17 cellular contexts compared by ENCODE assay signal in the genomic region with DNA sequence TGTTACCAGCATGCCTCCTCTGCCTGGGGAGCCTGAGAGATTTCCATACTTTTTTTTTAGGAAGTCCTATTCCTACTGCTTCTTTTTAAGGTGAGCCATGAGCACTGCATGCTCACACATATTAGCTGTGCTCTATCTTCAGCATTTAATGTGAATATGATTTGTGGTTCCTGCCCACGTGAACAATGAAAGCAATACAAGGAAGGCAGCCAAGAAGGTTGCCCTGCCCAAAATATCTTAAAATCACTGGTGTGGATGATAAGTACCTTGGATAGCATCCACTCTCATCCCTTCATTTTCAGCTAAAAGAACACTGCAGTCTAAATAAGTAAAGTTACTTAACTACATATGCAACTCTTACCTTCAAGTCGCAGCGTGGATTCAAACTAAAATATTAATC.
DNase-seq lines count a peak whose midpoint lies in the region; ATAC-seq and TF ChIP-seq lines count a peak whose summit lies in the region.
"Had no signal": no experiment of that assay in that cellular context is flagged by ENCODE, and none has a peak within 500 bp of the region (broad histone marks: within the 10 kb centered on the region; RNA-seq: fewer than 3 reads in every experiment).

No MANE protein-coding gene starts in this region.

- H3K36me3 Mint-ChIP-seq in natural killer cell: peaks cover 11% of the 10 kb centered on the region
- H3K36me3 Mint-ChIP-seq: CD8-positive, alpha-beta T cell had no signal

- H3K4me1 Mint-ChIP-seq in natural killer cell: no peaks in the 10 kb centered on the region
- H3K4me1 Mint-ChIP-seq: B cell had no signal

- H3K9me3 Mint-ChIP-seq in natural killer cell: peaks cover 3 to 4% of the 10 kb centered on the region in 2 donors

- H3K9me3 ChIP-seq in HEK293 (ENCODE audit: control insufficient read depth, insufficient read depth, low read depth, low read length): no peaks in the 10 kb centered on the region
- H3K9me3 ChIP-seq: BLaER1 treated with 17β-estradiol and CSF1 and Interleukin-3, amounts not matched to agents 10 nM and 100 nM had no signal

- intact Hi-C loops in natural killer cell (cut with micrococcal nuclease): no loop called here

- no peak overlapping the region for H3K27ac ChIP-seq in HEK293 (ENCODE audit: extremely low read depth, low read depth, low read length)
- H3K27ac ChIP-seq: BLaER1 treated with 17β-estradiol and CSF1 and Interleukin-3, amounts not matched to agents 10 nM and 100 nM had no signal

- DNase-seq in G401 (ENCODE audit: low spot score): peak; percentile 62
- DNase-seq in cerebellum (ENCODE audit: low spot score): peak; percentile 35
- DNase-seq in renal cortical epithelial cell (ENCODE audit: low read depth): peak; percentile 9
- DNase-seq in natural killer cell: no peak
- DNase-seq in NCI-H82 treated with DMSO at 0.1 percent for 48 hours (lab: John Stamatoyannopoulos, UW; ENCODE audit: unreplicated experiment): no peak
- DNase-seq: Calu3; CD8-positive, alpha-beta T cell; DMS79 treated with DMSO at 0.1 percent for 48 hours; GOT3; H7; IMR-90 had no signal

- no peak for TF ChIP-seq CTCF in HEK293 (tag by site-specific recombination; IDR thresholded peaks at IDR 0.05)
- TF ChIP-seq CTCF in natural killer cell (IDR thresholded peaks at IDR 0.05): no peak

- no peaks in the 10 kb centered on the region for H3K4me1 ChIP-seq in HEK293 (ENCODE audit: control insufficient read depth, insufficient read depth, low read length)
- H3K4me1 ChIP-seq: BLaER1 treated with 17β-estradiol and CSF1 and Interleukin-3, amounts not matched to agents 10 nM and 100 nM had no signal

- H3K27ac Mint-ChIP-seq in natural killer cell: no peak overlapping the region
- H3K27ac Mint-ChIP-seq: B cell; CD8-positive, alpha-beta T cell had no signal

- POLR2A ChIA-PET in HEK293 (lab: Yijun Ruan, JAX): no interaction called here

- H3K4me3 ChIP-seq in HEK293 (ENCODE audit: low read depth, low read length): no peak overlapping the region
- H3K4me3 ChIP-seq: BLaER1 treated with 17β-estradiol and CSF1 and Interleukin-3, amounts not matched to agents 10 nM and 100 nM; GM12878 had no signal

- no peaks in the 10 kb centered on the region for H3K36me3 ChIP-seq in HEK293 (ENCODE audit: control insufficient read depth in 2 of 2, insufficient read depth in 1 of 2, low read length in 2 of 2)
- H3K36me3 ChIP-seq: BLaER1 treated with 17β-estradiol and CSF1 and Interleukin-3, amounts not matched to agents 10 nM and 100 nM had no signal

- H3K27me3 Mint-ChIP-seq in natural killer cell (ENCODE audit: low read depth in 2 of 2): peaks cover 16 to 34% of the 10 kb centered on the region in 2 donors
- H3K27me3 Mint-ChIP-seq: B cell had no signal

- no peak overlapping the region for H3K4me3 Mint-ChIP-seq in natural killer cell
- H3K4me3 Mint-ChIP-seq: B cell; CD8-positive, alpha-beta T cell had no signal

- in situ Hi-C loops in G401 (cut with HindIII; ENCODE audit: low sequenced_read_pairs): no loop called here

- no peak for ATAC-seq in natural killer cell
- no peak for ATAC-seq in GM19452 (IDR thresholded peaks at IDR 0.05; ENCODE audit: unreplicated experiment)
- ATAC-seq: CD8-positive, alpha-beta T cell; GM12878; HCT116 had no signal

- CTCF ChIA-PET in HEK293 (lab: Yijun Ruan, JAX): no interaction called here

TF ChIP-seq in HEK293, 187 proteins besides CTCF, POLR2A, EP300 and RAD21:
- no peak for TF ChIP-seq ZNF837 (tag by site-specific recombination; IDR thresholded peaks at IDR 0.05)
- 0 out of 2 replicates have a peak, but pooled peaks have one; percentile 35 for TF ChIP-seq REST (tag by site-specific recombination; IDR thresholded peaks at IDR 0.05)
- no peak for TF ChIP-seq ZNF26 (tag by site-specific recombination; IDR thresholded peaks at IDR 0.05)
- TF ChIP-seq IKZF3 (tag by site-specific recombination; IDR thresholded peaks at IDR 0.05): no peak
- no peak for TF ChIP-seq ZBTB20 (tag by site-specific recombination; IDR thresholded peaks at IDR 0.05)
- TF ChIP-seq ZNF544 (tag by site-specific recombination; IDR thresholded peaks at IDR 0.05): no peak

Comparison
In these comparisons a context has a peak if more than half of its experiments do, and no peak if none do; other contexts are left out.
1. DNase-seq: peak in G401 (single experiment), cerebellum (single experiment) and renal cortical epithelial cell (single experiment); none in natural killer cell (single experiment) and NCI-H82 treated with DMSO at 0.1 percent for 48 hours (single experiment).